Comparison of ENCODE assay signal across 35 cellular contexts in genomic region chr15:81828135-81828534, GRCh38.
"Had no signal": no experiment of that assay in that cellular context is flagged by ENCODE, and none has a peak within 500 bp of the region (broad histone marks: within the 10 kb centered on the region; RNA-seq: fewer than 3 reads in every experiment).

No MANE protein-coding gene starts in this region.

- DNase-seq: activated B cell treated with CpG ODN at 0.5 μM for 24 hours; activated CD4-positive, alpha-beta memory T cell treated with anti-CD3 and anti-CD28 coated beads for 36 hours; activated CD4-positive, alpha-beta T cell treated with anti-CD3 and anti-CD28 coated beads for 4 hours; activated CD4-positive, alpha-beta T cell treated with anti-CD3 and anti-CD28 coated beads, Interleukin-2, amount 10 ng/mL, durations not matched to agents 7 days and 5 days; activated CD4-positive, CD25-positive, alpha-beta regulatory T cell treated with anti-CD3 and anti-CD28 coated beads, Interleukin-2, amount 50 U/mL, for 72 hours; activated CD8-positive, alpha-beta memory T cell treated with anti-CD3 and anti-CD28 coated beads, Interleukin-2, amount 50 U/mL, for 4 hours; activated CD8-positive, alpha-beta T cell treated with anti-CD3 and anti-CD28 coated beads for 36 hours; activated effector memory CD4-positive, alpha-beta T cell treated with anti-CD3 and anti-CD28 coated beads, Interleukin-2, amount 50 U/mL, for 16 hours; activated gamma-delta T cell treated with Interleukin-2 at 50 U/mL for 16 hours; activated naive CD4-positive, alpha-beta T cell; activated naive CD4-positive, alpha-beta T cell treated with anti-CD3 and anti-CD28 coated beads for 36 hours; activated naive CD4-positive, alpha-beta T cell treated with anti-CD3 and anti-CD28 coated beads, Interleukin-2, amount 50 U/mL, for 16 hours; activated naive CD8-positive, alpha-beta T cell treated with anti-CD3 and anti-CD28 coated beads for 36 hours; activated T-cell treated with anti-CD3 and anti-CD28 coated beads for 4 hours; activated T-cell treated with anti-CD3 and anti-CD28 coated beads, Interleukin-2, amount 50 U/mL, for 1 hour; activated T-cell treated with anti-CD3 and anti-CD28 coated beads, Interleukin-2, amount 50 U/mL, for 4 hours; activated T-cell treated with anti-CD3 and anti-CD28 coated beads, Interleukin-2, amount 50 U/mL, for 72 hours; adrenal gland; amniotic stem cell; caudate nucleus; cerebellar nuclear complex; T-helper 1 cell; T-helper 2 cell; T-helper 9 cell had no signal

- H3K27me3 ChIP-seq: adrenal gland, ascending aorta, cardiac muscle cell had no signal

- H3K4me3 ChIP-seq: adrenal gland, ascending aorta, cardiac muscle cell had no signal

- H3K9me3 Mint-ChIP-seq: activated CD4-positive, alpha-beta T cell treated with anti-CD3 and anti-CD28 coated beads, Interleukin-2, amount 10 ng/mL, durations not matched to agents 7 days and 5 days; activated naive CD4-positive, alpha-beta T cell treated with anti-CD3 and anti-CD28 coated beads for 36 hours; activated naive CD4-positive, alpha-beta T cell treated with anti-CD3 and anti-CD28 coated beads, Interleukin-2, amount 50 U/mL, for 72 hours; activated T-cell treated with anti-CD3 and anti-CD28 coated beads, Interleukin-2, amount 50 U/mL, for 4 hours; activated T-helper 1 cell treated with anti-CD3 and anti-CD28 coated beads, Interleukin-12 subunit alpha, Interleukin-12 subunit beta, Interleukin-2, Interleukin-4 antibody, amounts not matched to agents 30 ng/mL and 10 ng/mL and 1 ng/mL, durations not matched to agents 14 hours and 24 hours and 36 hours; activated T-helper 17 cell treated with anti-CD3 and anti-CD28 coated beads, Interleukin-2, amount 50 U/mL, for 72 hours; T-helper 1 cell treated with Interleukin-12 subunit alpha and Interleukin-12 subunit beta and Interleukin-4 antibody, amounts not matched to agents 30 μg/mL and 1 μg/mL, for 36 hours; T-helper 2 cell treated with Interferon-gamma antibody and Interleukin-4, amounts not matched to agents 5 μg/mL and 100 μg/mL, for 36 hours had no signal

- H3K36me3 ChIP-seq: adrenal gland, ascending aorta, cardiac muscle cell had no signal

- H3K4me3 Mint-ChIP-seq: activated B cell treated with CpG ODN at 0.5 μM for 24 hours; activated CD4-positive, alpha-beta memory T cell treated with anti-CD3 and anti-CD28 coated beads for 36 hours; activated CD4-positive, alpha-beta T cell treated with anti-CD3 and anti-CD28 coated beads, Interleukin-2, amount 10 ng/mL, durations not matched to agents 7 days and 5 days; activated CD8-positive, alpha-beta T cell treated with anti-CD3 and anti-CD28 coated beads for 36 hours; activated naive CD4-positive, alpha-beta T cell treated with anti-CD3 and anti-CD28 coated beads for 36 hours; activated naive CD8-positive, alpha-beta T cell treated with anti-CD3 and anti-CD28 coated beads for 36 hours; activated T-cell treated with anti-CD3 and anti-CD28 coated beads, Interleukin-2, amount 50 U/mL, for 4 hours; activated T-cell treated with anti-CD3 and anti-CD28 coated beads, Interleukin-2, amount 50 U/mL, for 72 hours; activated T-helper 1 cell treated with anti-CD3 and anti-CD28 coated beads, Interleukin-12 subunit alpha, Interleukin-12 subunit beta, Interleukin-2, Interleukin-4 antibody, amounts not matched to agents 30 ng/mL and 10 ng/mL and 1 ng/mL, durations not matched to agents 14 hours and 24 hours and 36 hours; activated T-helper 17 cell treated with anti-CD3 and anti-CD28 coated beads, Interleukin-2, amount 50 U/mL, for 72 hours; brain; central memory CD8-positive, alpha-beta T cell; T-helper 1 cell treated with Interleukin-12 subunit alpha and Interleukin-12 subunit beta and Interleukin-4 antibody, amounts not matched to agents 30 μg/mL and 1 μg/mL, for 36 hours; T-helper 2 cell treated with Interferon-gamma antibody and Interleukin-4, amounts not matched to agents 5 μg/mL and 100 μg/mL, for 36 hours had no signal

- H3K4me1 Mint-ChIP-seq: activated CD4-positive, alpha-beta T cell treated with anti-CD3 and anti-CD28 coated beads, Interleukin-2, amount 10 ng/mL, durations not matched to agents 7 days and 5 days; activated naive CD8-positive, alpha-beta T cell treated with anti-CD3 and anti-CD28 coated beads for 36 hours; activated T-helper 17 cell treated with anti-CD3 and anti-CD28 coated beads, Interleukin-2, amount 50 U/mL, for 72 hours; brain had no signal

- H3K36me3 Mint-ChIP-seq: activated CD4-positive, alpha-beta memory T cell treated with anti-CD3 and anti-CD28 coated beads for 36 hours; activated naive CD4-positive, alpha-beta T cell treated with anti-CD3 and anti-CD28 coated beads, Interleukin-2, amount 50 U/mL, for 72 hours; activated naive CD8-positive, alpha-beta T cell treated with anti-CD3 and anti-CD28 coated beads for 36 hours had no signal

- H3K27ac Mint-ChIP-seq: activated B cell treated with CpG ODN at 0.5 μM for 24 hours; activated CD4-positive, alpha-beta memory T cell treated with anti-CD3 and anti-CD28 coated beads for 36 hours; activated CD4-positive, alpha-beta T cell treated with anti-CD3 and anti-CD28 coated beads, Interleukin-2, amount 10 ng/mL, durations not matched to agents 7 days and 5 days; activated CD8-positive, alpha-beta T cell treated with anti-CD3 and anti-CD28 coated beads for 36 hours; activated naive CD4-positive, alpha-beta T cell treated with anti-CD3 and anti-CD28 coated beads for 36 hours; activated naive CD4-positive, alpha-beta T cell treated with anti-CD3 and anti-CD28 coated beads, Interleukin-2, amount 50 U/mL, for 72 hours; activated naive CD8-positive, alpha-beta T cell treated with anti-CD3 and anti-CD28 coated beads for 36 hours; activated T-cell treated with anti-CD3 and anti-CD28 coated beads, Interleukin-2, amount 50 U/mL, for 72 hours; activated T-helper 1 cell treated with anti-CD3 and anti-CD28 coated beads, Interleukin-12 subunit alpha, Interleukin-12 subunit beta, Interleukin-2, Interleukin-4 antibody, amounts not matched to agents 30 ng/mL and 10 ng/mL and 1 ng/mL, durations not matched to agents 14 hours and 24 hours and 36 hours; activated T-helper 17 cell treated with anti-CD3 and anti-CD28 coated beads, Interleukin-2, amount 50 U/mL, for 72 hours; brain; T-helper 1 cell treated with Interleukin-12 subunit alpha and Interleukin-12 subunit beta and Interleukin-4 antibody, amounts not matched to agents 30 μg/mL and 1 μg/mL, for 36 hours; T-helper 2 cell treated with Interferon-gamma antibody and Interleukin-4, amounts not matched to agents 5 μg/mL and 100 μg/mL, for 36 hours had no signal

- H3K4me1 ChIP-seq: adrenal gland, ascending aorta had no signal

- FAIRE-seq: TTC549 had no signal

- H3K27ac ChIP-seq: adrenal gland, ascending aorta, cardiac muscle cell, VCaP had no signal

- H3K9me3 ChIP-seq: ascending aorta had no signal

- H3K27me3 Mint-ChIP-seq: activated naive CD8-positive, alpha-beta T cell treated with anti-CD3 and anti-CD28 coated beads for 36 hours; brain; central memory CD8-positive, alpha-beta T cell had no signal
